12 cellular contexts compared by ENCODE assay signal in the genomic region with DNA sequence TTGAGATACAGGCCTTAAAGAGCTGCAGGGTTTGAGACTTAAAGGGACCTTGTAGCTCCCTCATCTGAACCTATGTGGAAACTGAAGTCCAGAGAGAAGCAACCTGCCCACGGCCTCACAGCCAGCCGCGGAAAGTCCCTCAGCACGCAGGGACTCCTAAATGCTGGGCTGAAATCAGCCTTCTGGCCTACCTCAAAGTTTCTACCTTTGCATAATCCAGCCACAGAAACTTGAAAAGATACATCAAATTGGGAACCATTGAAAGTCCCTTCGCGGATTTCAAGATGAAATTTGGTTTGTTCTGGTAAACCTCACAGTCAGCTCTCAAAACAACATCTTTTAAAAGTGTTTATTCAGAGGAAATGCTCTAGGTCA.
DNase-seq lines count a peak whose midpoint lies in the region; ATAC-seq and TF ChIP-seq lines count a peak whose summit lies in the region.
"Had no signal": no experiment of that assay in that cellular context is flagged by ENCODE, and none has a peak within 500 bp of the region (broad histone marks: within the 10 kb centered on the region; RNA-seq: fewer than 3 reads in every experiment).

No MANE protein-coding gene starts in this region.

- H3K27me3 ChIP-seq in GM06990 (replicated peaks; ENCODE audit: control insufficient read depth, insufficient read depth, low read length): no peaks in the 10 kb centered on the region
- H3K27me3 ChIP-seq: BLaER1 had no signal

- TF ChIP-seq CTCF in GM06990 (IDR thresholded peaks at IDR 0.05; ENCODE audit: insufficient read depth, low read length, poor library complexity, severe bottlenecking): peak; percentile 12

- H3K4me3 ChIP-seq in GM06990 (replicated peaks; ENCODE audit: low read depth, low read length): no peak overlapping the region
- H3K4me3 ChIP-seq: BLaER1 had no signal

- peak; percentile 76 for ATAC-seq in HG02943 (IDR thresholded peaks at IDR 0.05; ENCODE audit: low read depth, unreplicated experiment)

- DNase-seq in GM06990 (ENCODE audit: extremely low read depth, insufficient read length) (peak; percentile 59), GM19240 (ENCODE audit: insufficient read length, low spot score) (peak; percentile 10), EL (no peak), inferior parietal cortex (ENCODE audit: extremely low spot score) (no peak), NCI-H2171 (lab: John Stamatoyannopoulos, UW) (no peak), HT-29 (ENCODE audit: low spot score) (no peak)
- DNase-seq in activated T-cell treated with anti-CD3 and anti-CD28 coated beads, Interleukin-2, amount 50 U/mL, for 48 hours: peak; percentile 48 to 60
- DNase-seq: aorta, natural killer cell, NCI-H1436 had no signal

- no peaks in the 10 kb centered on the region for H3K36me3 ChIP-seq in GM06990 (ENCODE audit: control insufficient read depth, insufficient read depth, low read length)
- H3K36me3 ChIP-seq: BLaER1 had no signal

Comparison
In these comparisons a context has a peak if more than half of its experiments do, and no peak if none do; other contexts are left out.
1. DNase-seq: peak in GM06990 (single experiment), GM19240 (single experiment) and activated T-cell treated with anti-CD3 and anti-CD28 coated beads, Interleukin-2, amount 50 U/mL, for 48 hours (2 of 2); none in EL (single experiment), inferior parietal cortex (single experiment), NCI-H2171 (single experiment) and HT-29 (single experiment).